ENCODE assay signal across 8 cellular contexts in genomic region chr1:23217421-23218115, GRCh38. TPM values are rescaled to one million over a fixed set of nuclear protein-coding genes. Genes with fewer than 3 reads are reported as not detected.
A peak's percentile ranks its signal among the peaks of the same experiment; 100 is the strongest.
DNase-seq lines count a peak whose midpoint lies in the region; ATAC-seq and TF ChIP-seq lines count a peak whose summit lies in the region.

TSS of gene HTR1D (minus strand) at chr1:23217502. CDS start at chr1:23194219, 23,283 bp downstream.

- H3K27ac ChIP-seq in hepatocyte (no peak within 1 kb of the TSS), skin epidermis (no peak within 1 kb of the TSS)

- H3K36me3 ChIP-seq in hepatocyte (replicated peaks; ENCODE audit: insufficient read depth, low read depth) = no peaks in the 10 kb centered on the region

- POLR2A ChIA-PET in activated B cell treated with CpG ODN at 0.5 μM for 24 hours (lab: Charles Lee) = no interaction called here

- H3K9me3 Mint-ChIP-seq in activated B cell treated with CpG ODN at 0.5 μM for 24 hours = no peaks in the 10 kb centered on the region

- H3K27ac Mint-ChIP-seq in activated B cell treated with CpG ODN at 0.5 μM for 24 hours = no peak within 1 kb of the TSS

- no peaks in the 10 kb centered on the region for H3K9me3 ChIP-seq in hepatocyte (ENCODE audit: low read depth)

- H3K4me1 ChIP-seq in hepatocyte (ENCODE audit: insufficient read depth) = no peaks in the 10 kb centered on the region

- H3K4me3 Mint-ChIP-seq in activated B cell treated with CpG ODN at 0.5 μM for 24 hours = peak within 1 kb of the TSS; percentile 44

- peaks cover 43% of the 10 kb centered on the region for H3K27me3 ChIP-seq in hepatocyte

- no peak for ATAC-seq in activated B cell treated with CpG ODN at 0.5 μM for 24 hours (ENCODE audit: low read depth)
- ATAC-seq in GM19351 (IDR thresholded peaks at IDR 0.05; ENCODE audit: unreplicated experiment) = no peak

- H4K20me1 ChIP-seq in hepatocyte (ENCODE audit: insufficient read depth, poor library complexity, severe bottlenecking) = no peaks in the 10 kb centered on the region

- H3K4me3 ChIP-seq in hepatocyte = peak within 1 kb of the TSS; percentile 45
- peak within 1 kb of the TSS; percentile 19 to 46 (median 26) for H3K4me3 ChIP-seq in skin epidermis

- H2AFZ ChIP-seq in hepatocyte = peak within 1 kb of the TSS; percentile 63

- H3K36me3 Mint-ChIP-seq in activated B cell treated with CpG ODN at 0.5 μM for 24 hours (ENCODE audit: low read depth) = no peaks in the 10 kb centered on the region

- intact Hi-C loops in activated B cell treated with CpG ODN at 0.5 μM for 24 hours (cut with micrococcal nuclease) = loop anchor here (2.0 to 10.0 kb wide), 2 partner anchors 321 to 447 kb away; no protein-coding TSS in a partner anchor

- H3K27me3 Mint-ChIP-seq in activated B cell treated with CpG ODN at 0.5 μM for 24 hours = peaks cover 60% of the 10 kb centered on the region

- H3K79me2 ChIP-seq in hepatocyte = no peaks in the 10 kb centered on the region

- TF ChIP-seq CTCF in activated B cell treated with CpG ODN at 0.5 μM for 24 hours (IDR thresholded peaks at IDR 0.05) (no peak), hepatocyte (IDR thresholded peaks at IDR 0.05; ENCODE audit: poor library complexity) (no peak)

- no peaks in the 10 kb centered on the region for H3K9me2 ChIP-seq in hepatocyte (replicated peaks; ENCODE audit: insufficient read depth)

- peaks cover 6% of the 10 kb centered on the region for H3K4me1 Mint-ChIP-seq in activated B cell treated with CpG ODN at 0.5 μM for 24 hours

- CTCF ChIA-PET in activated B cell treated with CpG ODN at 0.5 μM for 24 hours (lab: Charles Lee) = interaction anchor here (0.5 to 1.0 kb wide), 2 partner anchors 93 to 265 kb away, joined by 3 read pairs; no protein-coding TSS in a partner anchor

- DNase-seq in NCI-H2171 treated with DMSO at 0.1 percent for 48 hours (lab: John Stamatoyannopoulos, UW) (peak; percentile 10), NCI-H2171 (lab: John Stamatoyannopoulos, UW) (no peak), activated B cell treated with CpG ODN at 0.5 μM for 24 hours (peak; percentile 23), hepatocyte (ENCODE audit: low spot score) (peak; percentile 42), hepatic stellate cell (ENCODE audit: low spot score) (no peak), midbrain (lab: John Stamatoyannopoulos, UW) (no peak)

- H3K4me2 ChIP-seq in hepatocyte = peak within 1 kb of the TSS; percentile 99

- 5% methylated on average over 21 of the region's 45 CpGs for WGBS in hepatocyte (ENCODE audit: low lambda C conversion rate, missing lambda C conversion rate)

RNA-seq across cellular contexts. Expression of gene HTR1D, which starts in this region (rescaled TPM):
- not detected in 2 replicates for total RNA-seq in activated B cell treated with CpG ODN at 0.5 μM for 24 hours
- total RNA-seq in hepatocyte = 0.07 and 0.40 TPM in 2 replicates
- 0.19 TPM in 1 of 2 replicates, not detected in the other for polyA plus RNA-seq in hepatocyte

Comparison
In these comparisons a context has a peak if more than half of its experiments do, and no peak if none do; other contexts are left out.
1. Peak in DNase-seq in activated B cell treated with CpG ODN at 0.5 μM for 24 hours; RNA of the gene not detected or under 1 TPM.
2. Peak in DNase-seq, H3K4me3 ChIP-seq and H3K4me2 ChIP-seq in hepatocyte; RNA of the gene not detected or under 1 TPM.